In genomic region chr3:143971367-143972154, GRCh38 we compare ENCODE assay signal across 1 cellular context.
A peak's percentile ranks its signal among the peaks of the same experiment; 100 is the strongest.
TF ChIP-seq lines count a peak whose summit lies in the region.

Gene DIPK2A (plus strand): TSS chr3:143971823. CDS start chr3:143972333, 510 bp downstream.

TF ChIP-seq in HepG2, 621 proteins besides CTCF, POLR2A, EP300 and RAD21 (continued from another document and continues in another):
- TF ChIP-seq ZHX2 (IDR thresholded peaks at IDR 0.05; ENCODE audit: low read depth) (no peak), ZHX2 (CRISPR knock-in tag; IDR thresholded peaks at IDR 0.05; ENCODE audit: borderline replicate concordance) (no peak), BHLHE40 (IDR thresholded peaks at IDR 0.05; ENCODE audit: low read length) (no peak), ZMYM4 (CRISPR knock-in tag; IDR thresholded peaks at IDR 0.05) (peak; percentile 49), PITX1 (CRISPR knock-in tag; IDR thresholded peaks at IDR 0.05) (peak; percentile 39; the same call in 1 of the 2 replicates), SIX1 (CRISPR knock-in tag; IDR thresholded peaks at IDR 0.05; ENCODE audit: borderline replicate concordance) (no peak), ZSCAN9 (CRISPR knock-in tag; IDR thresholded peaks at IDR 0.05; ENCODE audit: borderline replicate concordance) (no peak), ZSCAN31 (CRISPR knock-in tag; IDR thresholded peaks at IDR 0.05; ENCODE audit: low read depth) (no peak), MAFG (CRISPR knock-in tag; IDR thresholded peaks at IDR 0.05) (no peak), FOXC1 (CRISPR knock-in tag; IDR thresholded peaks at IDR 0.05; ENCODE audit: borderline replicate concordance) (no peak), U2AF1 (optimal IDR thresholded peaks at IDR 0.05; ENCODE audit: low read depth, low read length) (no peak), GPBP1L1 (CRISPR knock-in tag; IDR thresholded peaks at IDR 0.05) (no peak), ZNF792 (CRISPR knock-in tag; IDR thresholded peaks at IDR 0.05) (no peak), DNMT3B (CRISPR knock-in tag; conservative IDR thresholded peaks at IDR 0.05) (no peak), ZFP82 (CRISPR knock-in tag; IDR thresholded peaks at IDR 0.05; ENCODE audit: borderline replicate concordance) (peak; percentile 20; the same call in 1 of the 2 replicates), ZNF605 (CRISPR knock-in tag; IDR thresholded peaks at IDR 0.05) (peak; percentile 33; the same call in 1 of the 2 replicates), TBX2 (CRISPR knock-in tag; IDR thresholded peaks at IDR 0.05; ENCODE audit: borderline replicate concordance) (no peak), FOSL2 (CRISPR knock-in tag; IDR thresholded peaks at IDR 0.05) (0 out of 2 replicates have a peak, but pooled peaks have one; percentile 4), SRF (IDR thresholded peaks at IDR 0.05; ENCODE audit: low read depth, low read length) (peak; percentile 96), DR1 (CRISPR knock-in tag; IDR thresholded peaks at IDR 0.05) (peak; percentile 71), MYC (CRISPR knock-in tag; IDR thresholded peaks at IDR 0.05; ENCODE audit: borderline replicate concordance) (0 out of 2 replicates have a peak, but pooled peaks have one; percentile 30), HOXA3 (CRISPR knock-in tag; IDR thresholded peaks at IDR 0.05) (no peak), IRX3 (CRISPR knock-in tag; IDR thresholded peaks at IDR 0.05; ENCODE audit: borderline replicate concordance, low read depth) (no peak), ASH2L (IDR thresholded peaks at IDR 0.05; ENCODE audit: insufficient read length, low read depth, low read length) (peak; percentile 63), ISL2 (CRISPR knock-in tag; IDR thresholded peaks at IDR 0.05) (no peak), ZNF781 (CRISPR knock-in tag; IDR thresholded peaks at IDR 0.05; ENCODE audit: borderline replicate concordance, not compliant biosample characterization) (peak; percentile 19), RARG (CRISPR knock-in tag; IDR thresholded peaks at IDR 0.05; ENCODE audit: low read depth) (no peak), PLSCR1 (CRISPR knock-in tag; IDR thresholded peaks at IDR 0.05; ENCODE audit: borderline replicate concordance) (no peak), ZNF101 (CRISPR knock-in tag; IDR thresholded peaks at IDR 0.05; ENCODE audit: borderline replicate concordance, low read depth) (no peak), KAT2B (IDR thresholded peaks at IDR 0.05; ENCODE audit: borderline replicate concordance, low read depth, low read length) (no peak), TAF1 (CRISPR knock-in tag; IDR thresholded peaks at IDR 0.05) (peak; percentile 71; the same call in 1 of the 2 replicates), CBFB (CRISPR knock-in tag; IDR thresholded peaks at IDR 0.05) (no peak), USF2 (IDR thresholded peaks at IDR 0.05; ENCODE audit: low read depth, low read length) (no peak), USF2 (CRISPR knock-in tag; IDR thresholded peaks at IDR 0.05; ENCODE audit: borderline replicate concordance) (peak; percentile 81; the same call in 1 of the 2 replicates), KDM6A (CRISPR knock-in tag; IDR thresholded peaks at IDR 0.05; ENCODE audit: low read depth) (no peak), IKZF5 (CRISPR knock-in tag; IDR thresholded peaks at IDR 0.05) (no peak), ZSCAN30 (CRISPR knock-in tag; IDR thresholded peaks at IDR 0.05) (no peak), ZNF563 (CRISPR knock-in tag; IDR thresholded peaks at IDR 0.05) (no peak), EEA1 (CRISPR knock-in tag; IDR thresholded peaks at IDR 0.05; ENCODE audit: borderline replicate concordance) (no peak)
- TF ChIP-seq, protein P1, sequence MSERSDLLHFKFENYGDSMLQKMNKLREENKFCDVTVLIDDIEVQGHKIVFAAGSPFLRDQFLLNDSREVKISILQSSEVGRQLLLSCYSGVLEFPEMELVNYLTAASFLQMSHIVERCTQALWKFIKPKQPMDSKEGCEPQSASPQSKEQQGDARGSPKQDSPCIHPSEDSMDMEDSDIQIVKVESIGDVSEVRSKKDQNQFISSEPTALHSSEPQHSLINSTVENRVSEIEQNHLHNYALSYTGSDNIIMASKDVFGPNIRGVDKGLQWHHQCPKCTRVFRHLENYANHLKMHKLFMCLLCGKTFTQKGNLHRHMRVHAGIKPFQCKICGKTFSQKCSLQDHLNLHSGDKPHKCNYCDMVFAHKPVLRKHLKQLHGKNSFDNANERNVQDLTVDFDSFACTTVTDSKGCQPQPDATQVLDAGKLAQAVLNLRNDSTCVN (CRISPR knock-in tag; IDR thresholded peaks at IDR 0.05; ENCODE audit: borderline replicate concordance): no peak
- TF ChIP-seq, protein P2, sequence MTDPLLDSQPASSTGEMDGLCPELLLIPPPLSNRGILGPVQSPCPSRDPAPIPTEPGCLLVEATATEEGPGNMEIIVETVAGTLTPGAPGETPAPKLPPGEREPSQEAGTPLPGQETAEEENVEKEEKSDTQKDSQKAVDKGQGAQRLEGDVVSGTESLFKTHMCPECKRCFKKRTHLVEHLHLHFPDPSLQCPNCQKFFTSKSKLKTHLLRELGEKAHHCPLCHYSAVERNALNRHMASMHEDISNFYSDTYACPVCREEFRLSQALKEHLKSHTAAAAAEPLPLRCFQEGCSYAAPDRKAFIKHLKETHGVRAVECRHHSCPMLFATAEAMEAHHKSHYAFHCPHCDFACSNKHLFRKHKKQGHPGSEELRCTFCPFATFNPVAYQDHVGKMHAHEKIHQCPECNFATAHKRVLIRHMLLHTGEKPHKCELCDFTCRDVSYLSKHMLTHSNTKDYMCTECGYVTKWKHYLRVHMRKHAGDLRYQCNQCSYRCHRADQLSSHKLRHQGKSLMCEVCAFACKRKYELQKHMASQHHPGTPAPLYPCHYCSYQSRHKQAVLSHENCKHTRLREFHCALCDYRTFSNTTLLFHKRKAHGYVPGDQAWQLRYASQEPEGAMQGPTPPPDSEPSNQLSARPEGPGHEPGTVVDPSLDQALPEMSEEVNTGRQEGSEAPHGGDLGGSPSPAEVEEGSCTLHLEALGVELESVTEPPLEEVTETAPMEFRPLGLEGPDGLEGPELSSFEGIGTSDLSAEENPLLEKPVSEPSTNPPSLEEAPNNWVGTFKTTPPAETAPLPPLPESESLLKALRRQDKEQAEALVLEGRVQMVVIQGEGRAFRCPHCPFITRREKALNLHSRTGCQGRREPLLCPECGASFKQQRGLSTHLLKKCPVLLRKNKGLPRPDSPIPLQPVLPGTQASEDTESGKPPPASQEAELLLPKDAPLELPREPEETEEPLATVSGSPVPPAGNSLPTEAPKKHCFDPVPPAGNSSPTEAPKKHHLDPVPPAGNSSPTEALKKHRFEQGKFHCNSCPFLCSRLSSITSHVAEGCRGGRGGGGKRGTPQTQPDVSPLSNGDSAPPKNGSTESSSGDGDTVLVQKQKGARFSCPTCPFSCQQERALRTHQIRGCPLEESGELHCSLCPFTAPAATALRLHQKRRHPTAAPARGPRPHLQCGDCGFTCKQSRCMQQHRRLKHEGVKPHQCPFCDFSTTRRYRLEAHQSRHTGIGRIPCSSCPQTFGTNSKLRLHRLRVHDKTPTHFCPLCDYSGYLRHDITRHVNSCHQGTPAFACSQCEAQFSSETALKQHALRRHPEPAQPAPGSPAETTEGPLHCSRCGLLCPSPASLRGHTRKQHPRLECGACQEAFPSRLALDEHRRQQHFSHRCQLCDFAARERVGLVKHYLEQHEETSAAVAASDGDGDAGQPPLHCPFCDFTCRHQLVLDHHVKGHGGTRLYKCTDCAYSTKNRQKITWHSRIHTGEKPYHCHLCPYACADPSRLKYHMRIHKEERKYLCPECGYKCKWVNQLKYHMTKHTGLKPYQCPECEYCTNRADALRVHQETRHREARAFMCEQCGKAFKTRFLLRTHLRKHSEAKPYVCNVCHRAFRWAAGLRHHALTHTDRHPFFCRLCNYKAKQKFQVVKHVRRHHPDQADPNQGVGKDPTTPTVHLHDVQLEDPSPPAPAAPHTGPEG (CRISPR knock-in tag; IDR thresholded peaks at IDR 0.05): no peak
- TF ChIP-seq, protein P3, sequence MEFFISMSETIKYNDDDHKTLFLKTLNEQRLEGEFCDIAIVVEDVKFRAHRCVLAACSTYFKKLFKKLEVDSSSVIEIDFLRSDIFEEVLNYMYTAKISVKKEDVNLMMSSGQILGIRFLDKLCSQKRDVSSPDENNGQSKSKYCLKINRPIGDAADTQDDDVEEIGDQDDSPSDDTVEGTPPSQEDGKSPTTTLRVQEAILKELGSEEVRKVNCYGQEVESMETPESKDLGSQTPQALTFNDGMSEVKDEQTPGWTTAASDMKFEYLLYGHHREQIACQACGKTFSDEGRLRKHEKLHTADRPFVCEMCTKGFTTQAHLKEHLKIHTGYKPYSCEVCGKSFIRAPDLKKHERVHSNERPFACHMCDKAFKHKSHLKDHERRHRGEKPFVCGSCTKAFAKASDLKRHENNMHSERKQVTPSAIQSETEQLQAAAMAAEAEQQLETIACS (CRISPR knock-in tag; IDR thresholded peaks at IDR 0.05): peak; percentile 93
